12 cellular contexts compared by ENCODE assay signal in the genomic region with DNA sequence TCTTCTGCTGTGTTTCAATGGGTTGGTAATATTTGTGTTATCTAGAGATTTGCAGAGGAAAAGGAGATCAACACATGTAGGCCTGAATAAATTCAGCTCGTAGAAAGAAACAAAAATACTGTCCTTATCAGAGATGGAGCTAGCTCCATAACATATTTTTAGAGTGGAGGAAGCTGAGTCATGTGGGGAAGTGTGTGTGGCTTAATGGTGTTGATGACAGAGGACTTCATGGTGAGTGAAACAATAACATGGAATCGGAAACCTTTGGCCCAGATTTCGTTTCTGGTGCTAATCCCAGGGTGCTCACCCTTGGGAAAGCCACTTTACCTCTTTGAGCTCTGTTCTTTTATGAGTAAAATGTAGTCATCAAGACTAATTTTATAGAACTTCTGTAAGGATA.
DNase-seq lines count a peak whose midpoint lies in the region; ATAC-seq and TF ChIP-seq lines count a peak whose summit lies in the region.
"Had no signal": no experiment of that assay in that cellular context is flagged by ENCODE, and none has a peak within 500 bp of the region (broad histone marks: within the 10 kb centered on the region; RNA-seq: fewer than 3 reads in every experiment).

No MANE protein-coding gene starts in this region.

- H3K9me3 ChIP-seq in mammary epithelial cell (replicated peaks; ENCODE audit: insufficient read depth, low read length) (no peaks in the 10 kb centered on the region), thoracic aorta (no peaks in the 10 kb centered on the region)
- H3K9me3 ChIP-seq: neutrophil had no signal

- H3K27ac ChIP-seq in mammary epithelial cell (ENCODE audit: insufficient read depth, low read depth, low read length) (no peak overlapping the region), thoracic aorta (peak overlapping the region; percentile 46)
- H3K27ac ChIP-seq: foreskin keratinocyte, neutrophil had no signal

- dilution Hi-C loops in mammary epithelial cell (cut with HindIII; ENCODE audit: low sequenced_read_pairs) = no loop called here

- no peak overlapping the region for H3K4me2 ChIP-seq in mammary epithelial cell (ENCODE audit: insufficient read depth, low read depth, low read length)

- BruUV-seq in mammary epithelial cell (replicated peaks; lab: Mats Ljungman, UMichigan) = no TSS peak

- CTCF ChIA-PET in mammary epithelial cell (lab: Charles Lee; ENCODE audit: low non-redundant PET) = no interaction called here

- DNase-seq in NCI-H2107 treated with DMSO at 0.1 percent for 48 hours (lab: John Stamatoyannopoulos, UW; ENCODE audit: unreplicated experiment) (peak; percentile 11), NCI-H2107 (lab: John Stamatoyannopoulos, UW) (no peak), mammary epithelial cell (peak; percentile 37), thoracic aorta (ENCODE audit: low spot score) (no peak), NOMO-1 (lab: John Stamatoyannopoulos, UW; ENCODE audit: unreplicated experiment in 2 of 2) (no peak), omental fat pad (ENCODE audit: low spot score) (no peak)
- DNase-seq: 8988T, foreskin keratinocyte, MM.1S had no signal

- intact Hi-C loops in mammary epithelial cell (cut with micrococcal nuclease) = loop anchor here (10.0 kb wide), 2 partner anchors 126 to 276 kb away; no protein-coding TSS in a partner anchor

- H3K9ac ChIP-seq in mammary epithelial cell (ENCODE audit: insufficient read depth, low read length) = no peak overlapping the region

- ATAC-seq in HG03103 (IDR thresholded peaks at IDR 0.05; ENCODE audit: low read depth, unreplicated experiment) (peak; percentile 65), thoracic aorta (ENCODE audit: insufficient number of reproducible peaks, low FRiP score, low read depth) (peak; percentile 70), GM18858 (IDR thresholded peaks at IDR 0.05; ENCODE audit: unreplicated experiment) (no peak), omental fat pad (ENCODE audit: low FRiP score) (no peak)
- ATAC-seq: foreskin keratinocyte had no signal

- WGBS in mammary epithelial cell (ENCODE audit: low coverage, missing lambda C conversion rate) = 31% methylated on average over 3 of the region's 3 CpGs

- in situ Hi-C loops in mammary epithelial cell (cut with MboI; ENCODE audit: low sequenced_read_pairs in 2 of 2) = loop anchor here in 1 of 2 donors (10.0 kb wide), 1 partner anchor 836 kb away; a partner anchor contains a TSS

- TF ChIP-seq CTCF in mammary epithelial cell (conservative IDR thresholded peaks at IDR 0.05 in 1 of 2, IDR thresholded peaks at IDR 0.05 in 1 of 2; ENCODE audit: extremely low read depth in 1 of 2, insufficient read depth in 1 of 2, low read depth in 1 of 2, low read length in 2 of 2) (no peak), thoracic aorta (IDR thresholded peaks at IDR 0.05) (no peak), omental fat pad (IDR thresholded peaks at IDR 0.05) (no peak)

- no peaks in the 10 kb centered on the region for H3K4me1 ChIP-seq in mammary epithelial cell (ENCODE audit: insufficient read depth, low read length)
- H3K4me1 ChIP-seq in thoracic aorta (ENCODE audit: control insufficient read depth in 1 of 2, low read depth in 2 of 2) = peaks cover 11 to 15% of the 10 kb centered on the region in 2 donors
- H3K4me1 ChIP-seq: foreskin keratinocyte had no signal

- H2AFZ ChIP-seq in mammary epithelial cell (ENCODE audit: low read depth, low read length) = no peak overlapping the region

- H3K4me3 ChIP-seq in mammary epithelial cell (replicated peaks in 1 of 3; ENCODE audit: insufficient read depth in 1 of 3, low read depth in 2 of 3, low read length in 3 of 3) (no peak overlapping the region), thoracic aorta (no peak overlapping the region)

- H3K36me3 ChIP-seq in mammary epithelial cell (ENCODE audit: insufficient read depth, low read length) (no peaks in the 10 kb centered on the region), thoracic aorta (no peaks in the 10 kb centered on the region)
- H3K36me3 ChIP-seq: neutrophil had no signal

- H4K20me1 ChIP-seq in mammary epithelial cell (ENCODE audit: insufficient read depth, low read length) = no peaks in the 10 kb centered on the region

- H3K79me2 ChIP-seq in mammary epithelial cell (ENCODE audit: insufficient read depth, low read length) = no peaks in the 10 kb centered on the region

- H3K27me3 ChIP-seq in mammary epithelial cell (ENCODE audit: insufficient read depth, low read length) = no peaks in the 10 kb centered on the region
- H3K27me3 ChIP-seq in thoracic aorta (replicated peaks; ENCODE audit: insufficient read depth) = no peaks in the 10 kb centered on the region
- H3K27me3 ChIP-seq: foreskin keratinocyte, neutrophil had no signal

Comparison
In these comparisons a context has a peak if more than half of its experiments do, and no peak if none do; other contexts are left out.
1. DNase-seq: peak in NCI-H2107 treated with DMSO at 0.1 percent for 48 hours (single experiment) and mammary epithelial cell (single experiment); none in NCI-H2107 (single experiment), thoracic aorta (single experiment), NOMO-1 (0 of 2) and omental fat pad (single experiment).
2. ATAC-seq: peak in HG03103 (single experiment) and thoracic aorta (single experiment); none in GM18858 (single experiment) and omental fat pad (single experiment).